2 cellular contexts compared by ENCODE assay signal in genomic region chr6:10575519-10575918, GRCh38.
TF ChIP-seq lines count a peak whose summit lies in the region.

No MANE protein-coding gene starts in this region.

TF ChIP-seq in GM23338, 12 proteins besides CTCF, POLR2A, EP300 and RAD21:
- TF ChIP-seq NANOG (IDR thresholded peaks at IDR 0.05; ENCODE audit: borderline replicate concordance): peak; percentile 35; the same call in 1 of the 2 replicates

TF ChIP-seq in WTC11, 78 proteins besides CTCF, POLR2A, EP300 and RAD21:
- peak; percentile 24; the same call in 1 of the 2 replicates for TF ChIP-seq TEAD1 (CRISPR knock-in tag; IDR thresholded peaks at IDR 0.05)
